In the genomic region with DNA sequence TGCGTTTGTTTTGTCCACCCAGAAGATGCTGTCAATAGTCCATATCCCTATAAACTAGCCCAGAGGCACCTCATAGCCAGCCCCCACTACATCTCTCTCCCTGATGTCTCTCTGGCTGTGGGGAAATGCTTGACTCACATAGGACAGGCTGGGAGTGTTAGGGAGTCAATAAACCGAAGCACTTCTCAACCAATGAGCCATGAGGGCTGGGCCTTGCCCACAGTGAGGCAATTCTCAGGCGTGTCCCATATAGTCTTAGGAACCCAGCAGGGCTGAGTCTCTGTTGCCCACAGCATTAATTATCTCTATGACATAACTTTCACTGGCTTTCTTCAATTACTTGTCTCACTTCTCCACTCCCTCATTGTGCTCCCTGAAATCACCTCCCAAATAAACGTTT, we compare ENCODE assay signal across 19 cellular contexts.
DNase-seq lines count a peak whose midpoint lies in the region; ATAC-seq and TF ChIP-seq lines count a peak whose summit lies in the region.
"Had no signal": no experiment of that assay in that cellular context is flagged by ENCODE, and none has a peak within 500 bp of the region (broad histone marks: within the 10 kb centered on the region; RNA-seq: fewer than 3 reads in every experiment).

No MANE protein-coding gene starts in this region.

- H3K79me2 ChIP-seq in GM23248 (ENCODE audit: insufficient read depth) (no peaks in the 10 kb centered on the region), smooth muscle cell (ENCODE audit: low read depth) (no peaks in the 10 kb centered on the region)

- no peaks in the 10 kb centered on the region for H3K9me2 ChIP-seq in GM23248 (ENCODE audit: insufficient read depth)

- H3K4me2 ChIP-seq in GM23248 (ENCODE audit: unreplicated experiment) (no peak overlapping the region), smooth muscle cell (no peak overlapping the region)

- H3K9ac ChIP-seq in GM23248 = no peak overlapping the region
- H3K9ac ChIP-seq in smooth muscle cell (ENCODE audit: low read depth) = no peak overlapping the region

- no peaks in the 10 kb centered on the region for H3K27me3 ChIP-seq in GM23248 (replicated peaks; ENCODE audit: insufficient read depth)
- no peaks in the 10 kb centered on the region for H3K27me3 ChIP-seq in foreskin keratinocyte
- H3K27me3 ChIP-seq in smooth muscle cell (ENCODE audit: low read depth) = no peaks in the 10 kb centered on the region
- H3K27me3 ChIP-seq: BE2C, Peyer's patch had no signal

- H3K4me1 ChIP-seq in GM23248 (ENCODE audit: insufficient read depth) (no peaks in the 10 kb centered on the region), foreskin keratinocyte (no peaks in the 10 kb centered on the region), smooth muscle cell (ENCODE audit: low read depth) (peaks cover 10% of the 10 kb centered on the region)
- H3K4me1 ChIP-seq: BE2C, Peyer's patch had no signal

- no peaks in the 10 kb centered on the region for H3K36me3 ChIP-seq in GM23248 (ENCODE audit: low read depth)
- no peaks in the 10 kb centered on the region for H3K36me3 ChIP-seq in smooth muscle cell (ENCODE audit: low read depth)
- H3K36me3 ChIP-seq: BE2C, Peyer's patch had no signal

- H2AFZ ChIP-seq in GM23248 = no peak overlapping the region
- H2AFZ ChIP-seq in smooth muscle cell (ENCODE audit: low read depth) = no peak overlapping the region

- H3F3A ChIP-seq in GM23248 (ENCODE audit: insufficient read depth) = no peaks in the 10 kb centered on the region
- peaks cover 7% of the 10 kb centered on the region for H3F3A ChIP-seq in smooth muscle cell (ENCODE audit: low read depth)

- no peaks in the 10 kb centered on the region for H4K20me1 ChIP-seq in GM23248 (ENCODE audit: insufficient read depth)
- no peaks in the 10 kb centered on the region for H4K20me1 ChIP-seq in smooth muscle cell (ENCODE audit: low read depth)

- DNase-seq in GM23248 = peak; percentile 55
- DNase-seq in amniotic epithelial cell (ENCODE audit: low read depth) = peak; percentile 87
- DNase-seq in foreskin keratinocyte = peak; percentile 10 to 32
- DNase-seq in smooth muscle cell (lab: John Stamatoyannopoulos, UW; ENCODE audit: unreplicated experiment) = no peak
- no peak for DNase-seq in activated CD4-positive, alpha-beta T cell treated with anti-CD3 and anti-CD28 coated beads for 48 hours
- no peak for DNase-seq in GM13977 (ENCODE audit: low spot score)
- DNase-seq: ACHN; BE2C; CD4-positive, alpha-beta T cell; KBM-7; NCI-H1048; NCI-H1436 treated with DMSO at 0.1 percent for 48 hours; NCI-H2081; NCI-H510A treated with DMSO at 0.1 percent for 48 hours; NCI-H82; Peyer's patch; SHP77 had no signal

- no peak overlapping the region for H3K4me3 ChIP-seq in GM23248
- H3K4me3 ChIP-seq in smooth muscle cell = no peak overlapping the region
- H3K4me3 ChIP-seq: Peyer's patch had no signal

- H3K27ac ChIP-seq in GM23248 (no peak overlapping the region), foreskin keratinocyte (no peak overlapping the region), smooth muscle cell (ENCODE audit: low read depth) (peak overlapping the region; percentile 76)
- H3K27ac ChIP-seq: Peyer's patch had no signal

- no peak for TF ChIP-seq CTCF in foreskin keratinocyte (conservative IDR thresholded peaks at IDR 0.05)
- no peak for TF ChIP-seq CTCF in smooth muscle cell (IDR thresholded peaks at IDR 0.05; ENCODE audit: borderline replicate concordance, insufficient read depth, poor library complexity, severe bottlenecking)
- TF ChIP-seq CTCF in GM13977 (IDR thresholded peaks at IDR 0.05; ENCODE audit: extremely low read depth, insufficient read depth, missing control alignments) = no peak

- H3K9me3 ChIP-seq in GM23248 (ENCODE audit: low read depth) (no peaks in the 10 kb centered on the region), smooth muscle cell (replicated peaks; ENCODE audit: low read depth) (no peaks in the 10 kb centered on the region)
- H3K9me3 ChIP-seq: BE2C, Peyer's patch had no signal

- in situ Hi-C loops in GM23248 (cut with MboI) = no loop called here
- in situ Hi-C loops in GM13977 (cut with MboI; ENCODE audit: low pct_unique_long_range_greater_than_20kb, low sequenced_read_pairs, unreplicated experiment) = no loop called here

- 56 to 71% methylated on average over 4 of the region's 4 CpGs for WGBS in GM23248 (ENCODE audit: low coverage in 1 of 2, low lambda C conversion rate in 2 of 2, missing lambda C conversion rate in 2 of 2), 2 experiments
- 64% methylated on average over 4 of the region's 4 CpGs for WGBS in smooth muscle cell (ENCODE audit: low lambda C conversion rate)

- ATAC-seq in foreskin keratinocyte (peak; percentile 25), HG03439 (IDR thresholded peaks at IDR 0.05; ENCODE audit: unreplicated experiment) (no peak)
- ATAC-seq: SK-N-SH treated with all-trans-retinoic acid at 6 μM for 48 hours had no signal

Comparison
In these comparisons a context has a peak if more than half of its experiments do, and no peak if none do; other contexts are left out.
1. DNase-seq: peak in GM23248 (single experiment), amniotic epithelial cell (single experiment) and foreskin keratinocyte (2 of 2); none in smooth muscle cell (single experiment), activated CD4-positive, alpha-beta T cell treated with anti-CD3 and anti-CD28 coated beads for 48 hours (single experiment) and GM13977 (single experiment).